1 cellular context compared by ENCODE assay signal in the genomic region with DNA sequence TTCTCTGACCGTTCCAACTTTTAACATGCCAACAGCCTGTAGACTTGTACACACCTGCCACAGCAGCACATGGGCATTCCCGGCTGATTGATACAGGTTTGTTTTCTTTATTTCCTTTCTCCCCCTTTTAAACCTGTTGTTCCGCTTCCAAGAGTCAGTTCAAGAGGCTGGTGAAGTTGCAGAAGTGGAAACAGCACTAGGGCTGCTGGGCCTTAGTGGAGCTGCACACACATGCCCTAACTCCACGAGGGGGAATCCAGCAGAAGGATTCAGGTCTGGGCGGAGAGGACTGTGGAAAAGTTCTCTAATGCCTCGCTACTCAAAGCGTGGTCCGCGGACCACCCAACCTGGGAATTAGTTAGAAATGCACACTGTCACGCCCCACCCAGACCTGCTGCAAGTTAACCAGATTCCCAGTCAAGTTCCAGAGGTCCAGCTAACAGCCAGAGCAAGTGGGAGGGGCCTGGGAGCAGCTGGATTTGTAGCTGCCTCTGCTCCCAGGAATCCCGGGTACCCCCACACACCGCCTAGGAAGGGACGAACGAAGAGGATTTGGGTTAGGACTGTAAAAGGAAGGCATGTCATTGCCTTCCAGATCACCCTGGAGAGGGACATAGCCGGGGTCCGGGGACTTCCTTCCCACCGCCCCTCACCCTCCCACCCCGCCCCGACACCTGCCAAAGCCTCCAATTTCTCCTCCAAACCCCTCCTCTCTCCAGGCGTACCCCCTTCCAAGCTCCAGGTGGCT.
A peak's percentile ranks its signal among the peaks of the same experiment; 100 is the strongest.
TF ChIP-seq lines count a peak whose summit lies in the region.

No MANE protein-coding gene starts in this region.

TF ChIP-seq in HepG2, 621 proteins besides CTCF, POLR2A, EP300 and RAD21 (continued from another document):
- TF ChIP-seq MTA1 (CRISPR knock-in tag; IDR thresholded peaks at IDR 0.05; ENCODE audit: borderline replicate concordance) (no peak), RBFOX2 (IDR thresholded peaks at IDR 0.05; ENCODE audit: low read depth, low read length) (no peak; the same call in 1 of the 2 replicates), ZSCAN21 (CRISPR knock-in tag; IDR thresholded peaks at IDR 0.05; ENCODE audit: borderline replicate concordance) (no peak; the same call in 1 of the 2 replicates), ZNF343 (CRISPR knock-in tag; IDR thresholded peaks at IDR 0.05) (peak; percentile 12; the same call in 1 of the 2 replicates), ZNF431 (CRISPR knock-in tag; IDR thresholded peaks at IDR 0.05; ENCODE audit: borderline replicate concordance, low read depth) (no peak), REPIN1 (CRISPR knock-in tag; IDR thresholded peaks at IDR 0.05; ENCODE audit: borderline replicate concordance, low read depth) (no peak), ZNF256 (CRISPR knock-in tag; conservative IDR thresholded peaks at IDR 0.05) (peak; percentile 57; the same call in 1 of the 2 replicates), MIXL1 (CRISPR knock-in tag; IDR thresholded peaks at IDR 0.05) (no peak), KLF9 (CRISPR knock-in tag; IDR thresholded peaks at IDR 0.05; ENCODE audit: low read depth) (no peak; the same call in 1 of the 2 replicates), ZNF20 (CRISPR knock-in tag; IDR thresholded peaks at IDR 0.05) (no peak), BHLHE40 (IDR thresholded peaks at IDR 0.05; ENCODE audit: low read length) (no peak), SRSF1 (optimal IDR thresholded peaks at IDR 0.05; ENCODE audit: low read depth, low read length) (no peak), ZFP37 (CRISPR knock-in tag; IDR thresholded peaks at IDR 0.05; ENCODE audit: borderline replicate concordance) (0 out of 2 replicates have a peak, but pooled peaks have one; percentile 20), ZNF180 (CRISPR knock-in tag; IDR thresholded peaks at IDR 0.05; ENCODE audit: borderline replicate concordance, low read depth) (no peak), ZNF737 (CRISPR knock-in tag; IDR thresholded peaks at IDR 0.05; ENCODE audit: borderline replicate concordance) (0 out of 2 replicates have a peak, but pooled peaks have one; percentile 17), ZNF720 (CRISPR knock-in tag; IDR thresholded peaks at IDR 0.05) (no peak), RARG (CRISPR knock-in tag; IDR thresholded peaks at IDR 0.05; ENCODE audit: low read depth) (no peak), CHCHD3 (CRISPR knock-in tag; IDR thresholded peaks at IDR 0.05) (no peak), SIN3B (IDR thresholded peaks at IDR 0.05; ENCODE audit: low read length) (no peak), ELF1 (CRISPR knock-in tag; IDR thresholded peaks at IDR 0.05) (no peak), KDM5A (IDR thresholded peaks at IDR 0.05; ENCODE audit: borderline replicate concordance, low read length) (peak; percentile 10; the same call in 1 of the 2 replicates), ZNF768 (CRISPR knock-in tag; IDR thresholded peaks at IDR 0.05) (no peak), ZNF143 (CRISPR knock-in tag; IDR thresholded peaks at IDR 0.05) (0 out of 2 replicates have a peak, but pooled peaks have one; percentile 38), KLF6 (CRISPR knock-in tag; IDR thresholded peaks at IDR 0.05) (0 out of 2 replicates have a peak, but pooled peaks have one; percentile 23), U2AF2 (IDR thresholded peaks at IDR 0.05; ENCODE audit: low read depth, low read length) (0 out of 2 replicates have a peak, but pooled peaks have one; percentile 49), ZNF224 (CRISPR knock-in tag; IDR thresholded peaks at IDR 0.05) (no peak), SOX13 (IDR thresholded peaks at IDR 0.05) (no peak), SOX13 (CRISPR knock-in tag; conservative IDR thresholded peaks at IDR 0.05 in 1 of 2, IDR thresholded peaks at IDR 0.05 in 1 of 2) (no peak), EEA1 (CRISPR knock-in tag; IDR thresholded peaks at IDR 0.05; ENCODE audit: borderline replicate concordance) (no peak), ZNF564 (CRISPR knock-in tag; IDR thresholded peaks at IDR 0.05) (no peak), SUZ12 (IDR thresholded peaks at IDR 0.05; ENCODE audit: low read depth, low read length) (no peak), ZFYVE20 (CRISPR knock-in tag; IDR thresholded peaks at IDR 0.05; ENCODE audit: borderline replicate concordance, low read depth) (no peak), DR1 (CRISPR knock-in tag; IDR thresholded peaks at IDR 0.05) (no peak; the same call in 1 of the 2 replicates), RFXANK (CRISPR knock-in tag; IDR thresholded peaks at IDR 0.05) (no peak), SP140L (CRISPR knock-in tag; IDR thresholded peaks at IDR 0.05; ENCODE audit: borderline replicate concordance) (no peak), AHR (CRISPR knock-in tag; IDR thresholded peaks at IDR 0.05) (0 out of 2 replicates have a peak, but pooled peaks have one; percentile 7), SP5 (CRISPR knock-in tag; IDR thresholded peaks at IDR 0.05; ENCODE audit: borderline replicate concordance, low read depth) (no peak), ZNF746 (CRISPR knock-in tag; IDR thresholded peaks at IDR 0.05) (no peak), GTF2F1 (IDR thresholded peaks at IDR 0.05; ENCODE audit: low read length) (no peak), ZNF24 (IDR thresholded peaks at IDR 0.05) (no peak), MXD4 (CRISPR knock-in tag; IDR thresholded peaks at IDR 0.05) (no peak), NFYB (CRISPR knock-in tag; IDR thresholded peaks at IDR 0.05) (no peak), HMG20A (CRISPR knock-in tag; IDR thresholded peaks at IDR 0.05; ENCODE audit: borderline replicate concordance) (no peak), ZNF850 (CRISPR knock-in tag; conservative IDR thresholded peaks at IDR 0.05) (no peak), ERF (CRISPR knock-in tag; IDR thresholded peaks at IDR 0.05) (no peak), ARNT (IDR thresholded peaks at IDR 0.05) (no peak), ARNTL (CRISPR knock-in tag; IDR thresholded peaks at IDR 0.05) (no peak), DNMT1 (CRISPR knock-in tag; IDR thresholded peaks at IDR 0.05) (no peak), ZMAT3 (CRISPR knock-in tag; conservative IDR thresholded peaks at IDR 0.05) (peak; percentile 5; the same call in 1 of the 2 replicates), GPN1 (CRISPR knock-in tag; IDR thresholded peaks at IDR 0.05; ENCODE audit: borderline replicate concordance) (no peak), GZF1 (CRISPR knock-in tag; IDR thresholded peaks at IDR 0.05) (no peak; the same call in 1 of the 2 replicates), KLF13 (CRISPR knock-in tag; IDR thresholded peaks at IDR 0.05) (no peak), NCOA2 (CRISPR knock-in tag; IDR thresholded peaks at IDR 0.05) (no peak)
- TF ChIP-seq, protein P1, sequence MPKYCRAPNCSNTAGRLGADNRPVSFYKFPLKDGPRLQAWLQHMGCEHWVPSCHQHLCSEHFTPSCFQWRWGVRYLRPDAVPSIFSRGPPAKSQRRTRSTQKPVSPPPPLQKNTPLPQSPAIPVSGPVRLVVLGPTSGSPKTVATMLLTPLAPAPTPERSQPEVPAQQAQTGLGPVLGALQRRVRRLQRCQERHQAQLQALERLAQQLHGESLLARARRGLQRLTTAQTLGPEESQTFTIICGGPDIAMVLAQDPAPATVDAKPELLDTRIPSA (CRISPR knock-in tag; IDR thresholded peaks at IDR 0.05; ENCODE audit: borderline replicate concordance), result no peak
- TF ChIP-seq, protein P2, sequence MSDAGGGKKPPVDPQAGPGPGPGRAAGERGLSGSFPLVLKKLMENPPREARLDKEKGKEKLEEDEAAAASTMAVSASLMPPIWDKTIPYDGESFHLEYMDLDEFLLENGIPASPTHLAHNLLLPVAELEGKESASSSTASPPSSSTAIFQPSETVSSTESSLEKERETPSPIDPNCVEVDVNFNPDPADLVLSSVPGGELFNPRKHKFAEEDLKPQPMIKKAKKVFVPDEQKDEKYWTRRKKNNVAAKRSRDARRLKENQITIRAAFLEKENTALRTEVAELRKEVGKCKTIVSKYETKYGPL (CRISPR knock-in tag; IDR thresholded peaks at IDR 0.05), result no peak
- TF ChIP-seq, protein P3, sequence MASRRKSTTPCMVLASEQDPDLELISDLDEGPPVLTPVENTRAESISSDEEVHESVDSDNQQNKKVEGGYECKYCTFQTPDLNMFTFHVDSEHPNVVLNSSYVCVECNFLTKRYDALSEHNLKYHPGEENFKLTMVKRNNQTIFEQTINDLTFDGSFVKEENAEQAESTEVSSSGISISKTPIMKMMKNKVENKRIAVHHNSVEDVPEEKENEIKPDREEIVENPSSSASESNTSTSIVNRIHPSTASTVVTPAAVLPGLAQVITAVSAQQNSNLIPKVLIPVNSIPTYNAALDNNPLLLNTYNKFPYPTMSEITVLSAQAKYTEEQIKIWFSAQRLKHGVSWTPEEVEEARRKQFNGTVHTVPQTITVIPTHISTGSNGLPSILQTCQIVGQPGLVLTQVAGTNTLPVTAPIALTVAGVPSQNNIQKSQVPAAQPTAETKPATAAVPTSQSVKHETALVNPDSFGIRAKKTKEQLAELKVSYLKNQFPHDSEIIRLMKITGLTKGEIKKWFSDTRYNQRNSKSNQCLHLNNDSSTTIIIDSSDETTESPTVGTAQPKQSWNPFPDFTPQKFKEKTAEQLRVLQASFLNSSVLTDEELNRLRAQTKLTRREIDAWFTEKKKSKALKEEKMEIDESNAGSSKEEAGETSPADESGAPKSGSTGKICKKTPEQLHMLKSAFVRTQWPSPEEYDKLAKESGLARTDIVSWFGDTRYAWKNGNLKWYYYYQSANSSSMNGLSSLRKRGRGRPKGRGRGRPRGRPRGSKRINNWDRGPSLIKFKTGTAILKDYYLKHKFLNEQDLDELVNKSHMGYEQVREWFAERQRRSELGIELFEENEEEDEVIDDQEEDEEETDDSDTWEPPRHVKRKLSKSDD (CRISPR knock-in tag; IDR thresholded peaks at IDR 0.05; ENCODE audit: low read depth), result no peak
- TF ChIP-seq, protein P4, sequence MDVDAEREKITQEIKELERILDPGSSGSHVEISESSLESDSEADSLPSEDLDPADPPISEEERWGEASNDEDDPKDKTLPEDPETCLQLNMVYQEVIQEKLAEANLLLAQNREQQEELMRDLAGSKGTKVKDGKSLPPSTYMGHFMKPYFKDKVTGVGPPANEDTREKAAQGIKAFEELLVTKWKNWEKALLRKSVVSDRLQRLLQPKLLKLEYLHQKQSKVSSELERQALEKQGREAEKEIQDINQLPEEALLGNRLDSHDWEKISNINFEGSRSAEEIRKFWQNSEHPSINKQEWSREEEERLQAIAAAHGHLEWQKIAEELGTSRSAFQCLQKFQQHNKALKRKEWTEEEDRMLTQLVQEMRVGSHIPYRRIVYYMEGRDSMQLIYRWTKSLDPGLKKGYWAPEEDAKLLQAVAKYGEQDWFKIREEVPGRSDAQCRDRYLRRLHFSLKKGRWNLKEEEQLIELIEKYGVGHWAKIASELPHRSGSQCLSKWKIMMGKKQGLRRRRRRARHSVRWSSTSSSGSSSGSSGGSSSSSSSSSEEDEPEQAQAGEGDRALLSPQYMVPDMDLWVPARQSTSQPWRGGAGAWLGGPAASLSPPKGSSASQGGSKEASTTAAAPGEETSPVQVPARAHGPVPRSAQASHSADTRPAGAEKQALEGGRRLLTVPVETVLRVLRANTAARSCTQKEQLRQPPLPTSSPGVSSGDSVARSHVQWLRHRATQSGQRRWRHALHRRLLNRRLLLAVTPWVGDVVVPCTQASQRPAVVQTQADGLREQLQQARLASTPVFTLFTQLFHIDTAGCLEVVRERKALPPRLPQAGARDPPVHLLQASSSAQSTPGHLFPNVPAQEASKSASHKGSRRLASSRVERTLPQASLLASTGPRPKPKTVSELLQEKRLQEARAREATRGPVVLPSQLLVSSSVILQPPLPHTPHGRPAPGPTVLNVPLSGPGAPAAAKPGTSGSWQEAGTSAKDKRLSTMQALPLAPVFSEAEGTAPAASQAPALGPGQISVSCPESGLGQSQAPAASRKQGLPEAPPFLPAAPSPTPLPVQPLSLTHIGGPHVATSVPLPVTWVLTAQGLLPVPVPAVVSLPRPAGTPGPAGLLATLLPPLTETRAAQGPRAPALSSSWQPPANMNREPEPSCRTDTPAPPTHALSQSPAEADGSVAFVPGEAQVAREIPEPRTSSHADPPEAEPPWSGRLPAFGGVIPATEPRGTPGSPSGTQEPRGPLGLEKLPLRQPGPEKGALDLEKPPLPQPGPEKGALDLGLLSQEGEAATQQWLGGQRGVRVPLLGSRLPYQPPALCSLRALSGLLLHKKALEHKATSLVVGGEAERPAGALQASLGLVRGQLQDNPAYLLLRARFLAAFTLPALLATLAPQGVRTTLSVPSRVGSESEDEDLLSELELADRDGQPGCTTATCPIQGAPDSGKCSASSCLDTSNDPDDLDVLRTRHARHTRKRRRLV (CRISPR knock-in tag; IDR thresholded peaks at IDR 0.05), result no peak
- TF ChIP-seq, protein P5, sequence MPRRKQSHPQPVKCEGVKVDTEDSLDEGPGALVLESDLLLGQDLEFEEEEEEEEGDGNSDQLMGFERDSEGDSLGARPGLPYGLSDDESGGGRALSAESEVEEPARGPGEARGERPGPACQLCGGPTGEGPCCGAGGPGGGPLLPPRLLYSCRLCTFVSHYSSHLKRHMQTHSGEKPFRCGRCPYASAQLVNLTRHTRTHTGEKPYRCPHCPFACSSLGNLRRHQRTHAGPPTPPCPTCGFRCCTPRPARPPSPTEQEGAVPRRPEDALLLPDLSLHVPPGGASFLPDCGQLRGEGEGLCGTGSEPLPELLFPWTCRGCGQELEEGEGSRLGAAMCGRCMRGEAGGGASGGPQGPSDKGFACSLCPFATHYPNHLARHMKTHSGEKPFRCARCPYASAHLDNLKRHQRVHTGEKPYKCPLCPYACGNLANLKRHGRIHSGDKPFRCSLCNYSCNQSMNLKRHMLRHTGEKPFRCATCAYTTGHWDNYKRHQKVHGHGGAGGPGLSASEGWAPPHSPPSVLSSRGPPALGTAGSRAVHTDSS (CRISPR knock-in tag; conservative IDR thresholded peaks at IDR 0.05), result no peak
- TF ChIP-seq, protein P6, sequence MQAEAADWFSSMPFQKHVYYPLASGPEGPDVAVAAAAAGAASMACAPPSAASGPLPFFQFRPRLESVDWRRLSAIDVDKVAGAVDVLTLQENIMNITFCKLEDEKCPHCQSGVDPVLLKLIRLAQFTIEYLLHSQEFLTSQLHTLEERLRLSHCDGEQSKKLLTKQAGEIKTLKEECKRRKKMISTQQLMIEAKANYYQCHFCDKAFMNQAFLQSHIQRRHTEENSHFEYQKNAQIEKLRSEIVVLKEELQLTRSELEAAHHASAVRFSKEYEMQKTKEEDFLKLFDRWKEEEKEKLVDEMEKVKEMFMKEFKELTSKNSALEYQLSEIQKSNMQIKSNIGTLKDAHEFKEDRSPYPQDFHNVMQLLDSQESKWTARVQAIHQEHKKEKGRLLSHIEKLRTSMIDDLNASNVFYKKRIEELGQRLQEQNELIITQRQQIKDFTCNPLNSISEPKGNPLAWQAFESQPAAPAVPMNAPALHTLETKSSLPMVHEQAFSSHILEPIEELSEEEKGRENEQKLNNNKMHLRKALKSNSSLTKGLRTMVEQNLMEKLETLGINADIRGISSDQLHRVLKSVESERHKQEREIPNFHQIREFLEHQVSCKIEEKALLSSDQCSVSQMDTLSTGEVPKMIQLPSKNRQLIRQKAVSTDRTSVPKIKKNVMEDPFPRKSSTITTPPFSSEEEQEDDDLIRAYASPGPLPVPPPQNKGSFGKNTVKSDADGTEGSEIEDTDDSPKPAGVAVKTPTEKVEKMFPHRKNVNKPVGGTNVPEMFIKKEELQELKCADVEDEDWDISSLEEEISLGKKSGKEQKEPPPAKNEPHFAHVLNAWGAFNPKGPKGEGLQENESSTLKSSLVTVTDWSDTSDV (CRISPR knock-in tag; IDR thresholded peaks at IDR 0.05), result no peak
- TF ChIP-seq, protein P7, sequence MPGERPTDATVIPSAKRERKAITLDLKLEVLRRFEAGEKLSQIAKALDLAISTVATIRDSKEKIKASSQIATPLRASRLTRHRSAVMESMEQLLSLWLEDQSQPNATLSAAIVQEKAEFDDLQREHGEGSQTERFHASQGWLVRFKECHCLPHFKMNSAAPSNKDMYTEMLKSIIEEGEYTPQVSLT (CRISPR knock-in tag; IDR thresholded peaks at IDR 0.05; ENCODE audit: borderline replicate concordance, low read depth), result no peak
